Comparison of ENCODE assay signal across 1 cellular context in the genomic region with DNA sequence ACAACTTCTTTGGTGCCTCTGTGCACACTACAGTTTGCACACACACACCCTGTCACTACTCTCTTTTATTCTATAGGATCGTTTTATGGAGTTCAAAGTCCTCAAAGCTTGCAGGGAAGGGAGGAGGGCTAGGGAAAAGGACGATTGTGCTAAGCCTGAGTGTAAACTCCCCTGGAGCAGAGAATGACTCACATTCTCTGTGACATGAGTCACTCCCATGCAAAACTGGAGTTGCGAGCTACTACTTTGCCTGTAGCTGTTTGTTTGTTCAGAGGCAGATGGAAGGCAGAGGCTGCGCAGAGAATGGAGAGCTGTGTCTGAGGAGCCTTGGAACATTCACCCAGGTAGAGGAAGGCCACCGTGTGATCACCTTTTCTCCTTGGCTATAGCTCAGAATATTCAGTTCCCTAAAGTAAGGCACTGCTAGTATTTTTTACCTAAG.
TF ChIP-seq lines count a peak whose summit lies in the region.

No MANE protein-coding gene starts in this region.

TF ChIP-seq in HepG2, 621 proteins besides CTCF, POLR2A, EP300 and RAD21 (continued from another document and continues in another):
- TF ChIP-seq KIAA2018 (CRISPR knock-in tag; IDR thresholded peaks at IDR 0.05; ENCODE audit: borderline replicate concordance) (no peak), SKI (IDR thresholded peaks at IDR 0.05; ENCODE audit: partially characterized antibody) (no peak), ZNF20 (CRISPR knock-in tag; IDR thresholded peaks at IDR 0.05) (no peak), PCBP1 (IDR thresholded peaks at IDR 0.05; ENCODE audit: borderline replicate concordance, low read depth, low read length) (no peak), KDM6A (CRISPR knock-in tag; IDR thresholded peaks at IDR 0.05; ENCODE audit: low read depth) (peak; percentile 44; the same call in 1 of the 2 replicates), ISX (CRISPR knock-in tag; conservative IDR thresholded peaks at IDR 0.05) (no peak), GFI1 (CRISPR knock-in tag; IDR thresholded peaks at IDR 0.05; ENCODE audit: borderline replicate concordance) (no peak), SALL1 (CRISPR knock-in tag; IDR thresholded peaks at IDR 0.05) (peak; percentile 94), SMAD3 (CRISPR knock-in tag; IDR thresholded peaks at IDR 0.05) (peak; percentile 65; the same call in 1 of the 2 replicates), ZNF44 (CRISPR knock-in tag; IDR thresholded peaks at IDR 0.05) (no peak), DR1 (CRISPR knock-in tag; IDR thresholded peaks at IDR 0.05) (no peak), NR2C2 (CRISPR knock-in tag; IDR thresholded peaks at IDR 0.05; ENCODE audit: borderline replicate concordance) (no peak), ZNF350 (CRISPR knock-in tag; IDR thresholded peaks at IDR 0.05; ENCODE audit: borderline replicate concordance, low read depth) (no peak), IRF2 (CRISPR knock-in tag; IDR thresholded peaks at IDR 0.05) (peak; percentile 90), HMG20B (CRISPR knock-in tag; conservative IDR thresholded peaks at IDR 0.05) (0 out of 2 replicates have a peak, but pooled peaks have one; percentile 44), CHCHD3 (CRISPR knock-in tag; IDR thresholded peaks at IDR 0.05) (no peak), ZBTB38 (CRISPR knock-in tag; IDR thresholded peaks at IDR 0.05) (no peak), CREB3 (CRISPR knock-in tag; IDR thresholded peaks at IDR 0.05) (no peak), IKZF1 (IDR thresholded peaks at IDR 0.05) (no peak), RXRA (CRISPR knock-in tag; IDR thresholded peaks at IDR 0.05) (no peak; the same call in 1 of the 2 replicates), CENPBD1 (CRISPR knock-in tag; IDR thresholded peaks at IDR 0.05; ENCODE audit: borderline replicate concordance, low read depth) (no peak), ZFAT (CRISPR knock-in tag; conservative IDR thresholded peaks at IDR 0.05) (no peak), ZFP36L1 (CRISPR knock-in tag; IDR thresholded peaks at IDR 0.05) (no peak), RERE (CRISPR knock-in tag; IDR thresholded peaks at IDR 0.05; ENCODE audit: low read depth) (0 out of 2 replicates have a peak, but pooled peaks have one; percentile 20)
- TF ChIP-seq, protein P1, sequence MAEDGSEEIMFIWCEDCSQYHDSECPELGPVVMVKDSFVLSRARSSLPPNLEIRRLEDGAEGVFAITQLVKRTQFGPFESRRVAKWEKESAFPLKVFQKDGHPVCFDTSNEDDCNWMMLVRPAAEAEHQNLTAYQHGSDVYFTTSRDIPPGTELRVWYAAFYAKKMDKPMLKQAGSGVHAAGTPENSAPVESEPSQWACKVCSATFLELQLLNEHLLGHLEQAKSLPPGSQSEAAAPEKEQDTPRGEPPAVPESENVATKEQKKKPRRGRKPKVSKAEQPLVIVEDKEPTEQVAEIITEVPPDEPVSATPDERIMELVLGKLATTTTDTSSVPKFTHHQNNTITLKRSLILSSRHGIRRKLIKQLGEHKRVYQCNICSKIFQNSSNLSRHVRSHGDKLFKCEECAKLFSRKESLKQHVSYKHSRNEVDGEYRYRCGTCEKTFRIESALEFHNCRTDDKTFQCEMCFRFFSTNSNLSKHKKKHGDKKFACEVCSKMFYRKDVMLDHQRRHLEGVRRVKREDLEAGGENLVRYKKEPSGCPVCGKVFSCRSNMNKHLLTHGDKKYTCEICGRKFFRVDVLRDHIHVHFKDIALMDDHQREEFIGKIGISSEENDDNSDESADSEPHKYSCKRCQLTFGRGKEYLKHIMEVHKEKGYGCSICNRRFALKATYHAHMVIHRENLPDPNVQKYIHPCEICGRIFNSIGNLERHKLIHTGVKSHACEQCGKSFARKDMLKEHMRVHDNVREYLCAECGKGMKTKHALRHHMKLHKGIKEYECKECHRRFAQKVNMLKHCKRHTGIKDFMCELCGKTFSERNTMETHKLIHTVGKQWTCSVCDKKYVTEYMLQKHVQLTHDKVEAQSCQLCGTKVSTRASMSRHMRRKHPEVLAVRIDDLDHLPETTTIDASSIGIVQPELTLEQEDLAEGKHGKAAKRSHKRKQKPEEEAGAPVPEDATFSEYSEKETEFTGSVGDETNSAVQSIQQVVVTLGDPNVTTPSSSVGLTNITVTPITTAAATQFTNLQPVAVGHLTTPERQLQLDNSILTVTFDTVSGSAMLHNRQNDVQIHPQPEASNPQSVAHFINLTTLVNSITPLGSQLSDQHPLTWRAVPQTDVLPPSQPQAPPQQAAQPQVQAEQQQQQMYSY (CRISPR knock-in tag; IDR thresholded peaks at IDR 0.05) = no peak
- TF ChIP-seq, protein P2, sequence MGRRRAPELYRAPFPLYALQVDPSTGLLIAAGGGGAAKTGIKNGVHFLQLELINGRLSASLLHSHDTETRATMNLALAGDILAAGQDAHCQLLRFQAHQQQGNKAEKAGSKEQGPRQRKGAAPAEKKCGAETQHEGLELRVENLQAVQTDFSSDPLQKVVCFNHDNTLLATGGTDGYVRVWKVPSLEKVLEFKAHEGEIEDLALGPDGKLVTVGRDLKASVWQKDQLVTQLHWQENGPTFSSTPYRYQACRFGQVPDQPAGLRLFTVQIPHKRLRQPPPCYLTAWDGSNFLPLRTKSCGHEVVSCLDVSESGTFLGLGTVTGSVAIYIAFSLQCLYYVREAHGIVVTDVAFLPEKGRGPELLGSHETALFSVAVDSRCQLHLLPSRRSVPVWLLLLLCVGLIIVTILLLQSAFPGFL (CRISPR knock-in tag; IDR thresholded peaks at IDR 0.05) = no peak
- TF ChIP-seq, protein P3, sequence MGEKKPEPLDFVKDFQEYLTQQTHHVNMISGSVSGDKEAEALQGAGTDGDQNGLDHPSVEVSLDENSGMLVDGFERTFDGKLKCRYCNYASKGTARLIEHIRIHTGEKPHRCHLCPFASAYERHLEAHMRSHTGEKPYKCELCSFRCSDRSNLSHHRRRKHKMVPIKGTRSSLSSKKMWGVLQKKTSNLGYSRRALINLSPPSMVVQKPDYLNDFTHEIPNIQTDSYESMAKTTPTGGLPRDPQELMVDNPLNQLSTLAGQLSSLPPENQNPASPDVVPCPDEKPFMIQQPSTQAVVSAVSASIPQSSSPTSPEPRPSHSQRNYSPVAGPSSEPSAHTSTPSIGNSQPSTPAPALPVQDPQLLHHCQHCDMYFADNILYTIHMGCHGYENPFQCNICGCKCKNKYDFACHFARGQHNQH (CRISPR knock-in tag; IDR thresholded peaks at IDR 0.05) = peak; percentile 78
- TF ChIP-seq, protein P4, sequence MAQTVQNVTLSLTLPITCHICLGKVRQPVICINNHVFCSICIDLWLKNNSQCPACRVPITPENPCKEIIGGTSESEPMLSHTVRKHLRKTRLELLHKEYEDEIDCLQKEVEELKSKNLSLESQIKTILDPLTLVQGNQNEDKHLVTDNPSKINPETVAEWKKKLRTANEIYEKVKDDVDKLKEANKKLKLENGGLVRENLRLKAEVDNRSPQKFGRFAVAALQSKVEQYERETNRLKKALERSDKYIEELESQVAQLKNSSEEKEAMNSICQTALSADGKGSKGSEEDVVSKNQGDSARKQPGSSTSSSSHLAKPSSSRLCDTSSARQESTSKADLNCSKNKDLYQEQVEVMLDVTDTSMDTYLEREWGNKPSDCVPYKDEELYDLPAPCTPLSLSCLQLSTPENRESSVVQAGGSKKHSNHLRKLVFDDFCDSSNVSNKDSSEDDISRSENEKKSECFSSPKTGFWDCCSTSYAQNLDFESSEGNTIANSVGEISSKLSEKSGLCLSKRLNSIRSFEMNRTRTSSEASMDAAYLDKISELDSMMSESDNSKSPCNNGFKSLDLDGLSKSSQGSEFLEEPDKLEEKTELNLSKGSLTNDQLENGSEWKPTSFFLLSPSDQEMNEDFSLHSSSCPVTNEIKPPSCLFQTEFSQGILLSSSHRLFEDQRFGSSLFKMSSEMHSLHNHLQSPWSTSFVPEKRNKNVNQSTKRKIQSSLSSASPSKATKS (CRISPR knock-in tag; IDR thresholded peaks at IDR 0.05) = no peak
- TF ChIP-seq, protein P5, sequence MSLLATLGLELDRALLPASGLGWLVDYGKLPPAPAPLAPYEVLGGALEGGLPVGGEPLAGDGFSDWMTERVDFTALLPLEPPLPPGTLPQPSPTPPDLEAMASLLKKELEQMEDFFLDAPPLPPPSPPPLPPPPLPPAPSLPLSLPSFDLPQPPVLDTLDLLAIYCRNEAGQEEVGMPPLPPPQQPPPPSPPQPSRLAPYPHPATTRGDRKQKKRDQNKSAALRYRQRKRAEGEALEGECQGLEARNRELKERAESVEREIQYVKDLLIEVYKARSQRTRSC (CRISPR knock-in tag; IDR thresholded peaks at IDR 0.05; ENCODE audit: low read depth) = no peak
